In genomic region chr14:55731881-55732498, GRCh38 we compare ENCODE assay signal across 8 cellular contexts.
DNase-seq lines count a peak whose midpoint lies in the region; ATAC-seq lines count a peak whose summit lies in the region.

No MANE protein-coding gene starts in this region.

- H3K36me3 Mint-ChIP-seq in activated T-cell treated with anti-CD3 and anti-CD28 coated beads, Interleukin-2, amount 50 U/mL, for 4 hours (ENCODE audit: insufficient read depth), result no peaks in the 10 kb centered on the region

- H3K9me3 Mint-ChIP-seq in activated T-cell treated with anti-CD3 and anti-CD28 coated beads, Interleukin-2, amount 50 U/mL, for 4 hours, result peaks cover 11% of the 10 kb centered on the region

- H3K4me3 Mint-ChIP-seq in activated T-cell treated with anti-CD3 and anti-CD28 coated beads, Interleukin-2, amount 50 U/mL, for 4 hours, result no peak overlapping the region

- no peaks in the 10 kb centered on the region for H3K27me3 Mint-ChIP-seq in activated T-cell treated with anti-CD3 and anti-CD28 coated beads, Interleukin-2, amount 50 U/mL, for 4 hours (ENCODE audit: low read depth)

- H3K4me1 Mint-ChIP-seq in activated T-cell treated with anti-CD3 and anti-CD28 coated beads, Interleukin-2, amount 50 U/mL, for 4 hours (ENCODE audit: low read depth), result peaks cover 5% of the 10 kb centered on the region

- ATAC-seq in activated T-cell treated with anti-CD3 and anti-CD28 coated beads, Interleukin-2, amount 50 U/mL, for 4 hours, result no peak
- ATAC-seq in HG02973 (IDR thresholded peaks at IDR 0.05; ENCODE audit: unreplicated experiment), result no peak
- ATAC-seq in HG03342 (IDR thresholded peaks at IDR 0.05; ENCODE audit: unreplicated experiment), result no peak

- DNase-seq in NCI-H2107 treated with DMSO at 0.1 percent for 48 hours (lab: John Stamatoyannopoulos, UW; ENCODE audit: unreplicated experiment) (peak; percentile 20), NCI-H2107 (lab: John Stamatoyannopoulos, UW) (no peak), NCI-H69 (lab: John Stamatoyannopoulos, UW) (peak; percentile 68), germinal center (ENCODE audit: low spot score) (peak; percentile 10)
- DNase-seq in activated T-cell treated with anti-CD3 and anti-CD28 coated beads, Interleukin-2, amount 50 U/mL, for 4 hours, result peak; percentile 44
- DNase-seq in stimulated activated CD4-positive, alpha-beta T cell treated with anti-CD3 and anti-CD28 coated beads, Interleukin-1b, Interleukin-23, amount 100 ng/mL, for 4 hours (ENCODE audit: low read depth in 2 of 2), result peak; percentile 19 to 43
